7 cellular contexts compared by ENCODE assay signal in the genomic region with DNA sequence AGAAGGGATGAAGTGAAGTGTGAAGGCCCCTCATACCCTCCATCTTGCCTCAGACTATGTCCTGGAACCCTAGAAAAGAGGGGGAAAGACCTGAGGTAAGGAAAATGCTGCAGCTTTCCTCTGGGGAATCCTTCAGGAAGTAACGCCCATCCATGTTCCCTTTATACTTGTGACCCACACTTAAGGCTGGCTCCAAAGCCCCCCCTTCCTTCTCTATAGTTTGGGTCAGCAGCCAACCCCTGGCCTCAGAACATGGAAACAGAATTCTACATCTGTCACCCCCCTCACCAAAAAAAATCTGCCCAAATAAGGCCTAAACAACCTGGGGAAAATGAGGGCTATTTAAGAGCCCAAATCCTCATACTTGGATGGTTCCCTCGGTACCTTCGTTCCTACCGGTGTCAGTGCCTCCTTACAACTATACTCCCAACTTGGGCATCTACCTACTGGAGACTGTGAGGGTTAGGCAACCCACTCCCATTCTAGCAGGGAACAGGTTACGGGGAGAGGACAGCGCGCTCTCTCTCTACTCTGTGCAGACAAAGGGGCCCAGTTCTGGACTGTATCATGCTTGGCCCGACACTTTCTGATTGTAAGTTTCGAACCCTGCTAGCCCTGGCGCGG. TPM values are rescaled to one million over a fixed set of nuclear protein-coding genes. Genes with fewer than 3 reads are reported as not detected.
DNase-seq lines count a peak whose midpoint lies in the region; ATAC-seq lines count a peak whose summit lies in the region.

No MANE protein-coding gene starts in this region.

- ATAC-seq in HG03045 (IDR thresholded peaks at IDR 0.05; ENCODE audit: unreplicated experiment): peak; percentile 15
- no peak for ATAC-seq in activated T-helper 17 cell treated with anti-CD3 and anti-CD28 coated beads, Interleukin-2, amount 50 U/mL, for 72 hours (replicated peaks)

- H3K27ac ChIP-seq in iPS-20b (ENCODE audit: low read length): peak overlapping the region; percentile 18
- peak overlapping the region; percentile 83 for H3K27ac ChIP-seq in substantia nigra (ENCODE audit: low read depth, low read length, poor library complexity, severe bottlenecking)

- peaks cover 56% of the 10 kb centered on the region for H3K36me3 Mint-ChIP-seq in activated T-helper 17 cell treated with anti-CD3 and anti-CD28 coated beads, Interleukin-2, amount 50 U/mL, for 72 hours (ENCODE audit: low read depth)

- in situ Hi-C loops in KBM-7 (cut with MboI; ENCODE audit: low pct_unique_long_range_greater_than_20kb, low sequenced_read_pairs): no loop called here

- H3K27me3 Mint-ChIP-seq in activated T-helper 17 cell treated with anti-CD3 and anti-CD28 coated beads, Interleukin-2, amount 50 U/mL, for 72 hours: no peaks in the 10 kb centered on the region

- no peaks in the 10 kb centered on the region for H3K27me3 ChIP-seq in iPS-20b (ENCODE audit: insufficient read depth, low read length)

- no peaks in the 10 kb centered on the region for H3K9me3 ChIP-seq in iPS-20b (ENCODE audit: insufficient read depth, low read depth, low read length)

- peak overlapping the region; percentile 96 for H3K27ac Mint-ChIP-seq in activated T-helper 17 cell treated with anti-CD3 and anti-CD28 coated beads, Interleukin-2, amount 50 U/mL, for 72 hours

- peak overlapping the region; percentile 94 for H3K9ac ChIP-seq in iPS-20b (ENCODE audit: low read depth, low read length)

- H3K4me1 ChIP-seq in iPS-20b (ENCODE audit: insufficient read depth, low read length): peaks cover 7% of the 10 kb centered on the region; the same call in 1 of the 2 replicates

- peaks cover 34% of the 10 kb centered on the region for H3K4me1 Mint-ChIP-seq in activated T-helper 17 cell treated with anti-CD3 and anti-CD28 coated beads, Interleukin-2, amount 50 U/mL, for 72 hours

- peak overlapping the region; percentile 99 for H3K4me3 ChIP-seq in iPS-20b (ENCODE audit: low read length)

- peak overlapping the region; percentile 97 for H3K4me3 Mint-ChIP-seq in activated T-helper 17 cell treated with anti-CD3 and anti-CD28 coated beads, Interleukin-2, amount 50 U/mL, for 72 hours

- H3K9me3 Mint-ChIP-seq in activated T-helper 17 cell treated with anti-CD3 and anti-CD28 coated beads, Interleukin-2, amount 50 U/mL, for 72 hours: no peaks in the 10 kb centered on the region

- DNase-seq in substantia nigra (lab: John Stamatoyannopoulos, UW) (no peak), NCI-H524 (lab: John Stamatoyannopoulos, UW) (no peak), KBM-7 (no peak)
- no peak for DNase-seq in activated effector memory CD4-positive, alpha-beta T cell treated with anti-CD3 and anti-CD28 coated beads, Interleukin-2, amount 50 U/mL, for 16 hours

- H3K36me3 ChIP-seq in iPS-20b (ENCODE audit: insufficient read depth, low read depth, low read length): peaks cover 33% of the 10 kb centered on the region

RNA-seq across cellular contexts. Expression of a gene that starts 0.7 kb away (rescaled TPM):
- 100 to 1,000 TPM; 286 to 313 TPM for total RNA-seq in activated T-helper 17 cell treated with anti-CD3 and anti-CD28 coated beads, Interleukin-2, amount 50 U/mL, for 72 hours

RNA-seq across cellular contexts. Expression of a gene that starts 7.7 kb away (rescaled TPM):
- total RNA-seq in activated T-helper 17 cell treated with anti-CD3 and anti-CD28 coated beads, Interleukin-2, amount 50 U/mL, for 72 hours: under 1 TPM; 0.42 to 0.93 TPM

RNA-seq across cellular contexts. Expression of a gene that starts 15.8 kb away (rescaled TPM):
- total RNA-seq in activated T-helper 17 cell treated with anti-CD3 and anti-CD28 coated beads, Interleukin-2, amount 50 U/mL, for 72 hours: 10 to 100 TPM in 1 of 2 donors, 1 to 10 TPM in 1; 5.9 to 10.5 TPM

RNA-seq across cellular contexts. Expression of a gene that starts 19.3 kb away (rescaled TPM):
- 10 to 100 TPM; 13.1 to 14.3 TPM for total RNA-seq in activated T-helper 17 cell treated with anti-CD3 and anti-CD28 coated beads, Interleukin-2, amount 50 U/mL, for 72 hours

RNA-seq across cellular contexts. Expression of a gene that starts 38.0 kb away (rescaled TPM):
- total RNA-seq in activated T-helper 17 cell treated with anti-CD3 and anti-CD28 coated beads, Interleukin-2, amount 50 U/mL, for 72 hours: 10 to 100 TPM; 73.3 to 81.5 TPM
